ENCODE assay signal across 13 cellular contexts in genomic region chr6:52543729-52544324, GRCh38. TPM values are rescaled to one million over a fixed set of nuclear protein-coding genes. Genes with fewer than 3 reads are reported as not detected.
DNase-seq lines count a peak whose midpoint lies in the region; ATAC-seq, FAIRE-seq and TF ChIP-seq lines count a peak whose summit lies in the region.
"Had no signal": no experiment of that assay in that cellular context is flagged by ENCODE, and none has a peak within 500 bp of the region (broad histone marks: within the 10 kb centered on the region; RNA-seq: fewer than 3 reads in every experiment).

No MANE protein-coding gene starts in this region.

- peak overlapping the region in 2 of 4 donors; percentile 4 to 31 for H3K27ac ChIP-seq in body of pancreas
- H3K27ac ChIP-seq in keratinocyte (ENCODE audit: control insufficient read depth, insufficient read depth, low read length): no peak overlapping the region
- H3K27ac ChIP-seq in subcutaneous abdominal adipose tissue (ENCODE audit: low read depth, low read length): peak overlapping the region; percentile 20
- no peak overlapping the region for H3K27ac ChIP-seq in effector memory CD4-positive, alpha-beta T cell (ENCODE audit: insufficient read depth, low read length, poor library complexity, severe bottlenecking)
- H3K27ac ChIP-seq: foreskin keratinocyte had no signal

- peak; percentile 84 for DNase-seq in HT1080 (ENCODE audit: low read depth)
- DNase-seq in body of pancreas: no peak
- no peak for DNase-seq in keratinocyte (ENCODE audit: low read depth, low spot score)
- DNase-seq in SK-N-DZ (ENCODE audit: low spot score): no peak
- no peak for DNase-seq in stimulated activated CD4-positive, alpha-beta T cell treated with anti-CD3 and anti-CD28 coated beads, Interleukin-2, amount 100 ng/mL, for 24 hours
- DNase-seq in effector memory CD4-positive, alpha-beta T cell: no peak
- no peak for DNase-seq in NCI-H1930 (lab: John Stamatoyannopoulos, UW)
- DNase-seq: activated naive CD4-positive, alpha-beta T cell treated with anti-CD3 and anti-CD28 coated beads, Interleukin-2, amount 10 ng/mL, durations not matched to agents 7 days and 5 days; foreskin keratinocyte; NCI-H2081; nucleus accumbens had no signal

- H3K79me2 ChIP-seq in keratinocyte (ENCODE audit: control insufficient read depth, insufficient read depth, low read length): peaks cover 20% of the 10 kb centered on the region

- peak overlapping the region; percentile 11 for H3K4me2 ChIP-seq in keratinocyte (ENCODE audit: control insufficient read depth, extremely low read depth, insufficient read depth, low read depth, low read length)

- H3K9me1 ChIP-seq in keratinocyte (ENCODE audit: control insufficient read depth, extremely low read depth, insufficient read depth, low read length): no peaks in the 10 kb centered on the region

- H3K4me1 ChIP-seq in body of pancreas (peaks cover 52% of the 10 kb centered on the region), keratinocyte (ENCODE audit: control insufficient read depth, extremely low read depth, insufficient read depth, low read length) (peaks cover 41% of the 10 kb centered on the region), subcutaneous abdominal adipose tissue (ENCODE audit: control insufficient read depth in 5 of 5, insufficient read depth in 5 of 5, low read length in 5 of 5) (peaks cover 14 to 70% (median 64%) of the 10 kb centered on the region in 5 donors)
- H3K4me1 ChIP-seq in effector memory CD4-positive, alpha-beta T cell (ENCODE audit: control insufficient read depth, insufficient read depth, low read length, poor library complexity, severe bottlenecking): peaks cover under 1% of the 10 kb centered on the region

- FAIRE-seq in keratinocyte (lab: Jason Lieb, UNC): no peak
- FAIRE-seq: TTC549 had no signal

- 64 to 65% methylated on average over 7 of the region's 7 CpGs for WGBS in body of pancreas, 2 donors

- dilution Hi-C loops in keratinocyte (cut with MboI; ENCODE audit: extremely low pct_ligation_motif_present, low sequenced_read_pairs): no loop called here

- TF ChIP-seq POLR2A in body of pancreas (IDR thresholded peaks at IDR 0.05): no peak

- no peaks in the 10 kb centered on the region for H4K20me1 ChIP-seq in keratinocyte (ENCODE audit: control insufficient read depth, extremely low read depth, insufficient read depth, low read length)

- H3K9me3 ChIP-seq in body of pancreas (no peaks in the 10 kb centered on the region), keratinocyte (ENCODE audit: control insufficient read depth, low read depth, low read length) (no peaks in the 10 kb centered on the region), subcutaneous abdominal adipose tissue (ENCODE audit: control insufficient read depth in 5 of 5, low read length in 5 of 5) (no peaks in the 10 kb centered on the region)
- no peaks in the 10 kb centered on the region for H3K9me3 ChIP-seq in effector memory CD4-positive, alpha-beta T cell (ENCODE audit: control insufficient read depth, low read length)

- H3K27me3 ChIP-seq in body of pancreas: no peaks in the 10 kb centered on the region
- no peaks in the 10 kb centered on the region for H3K27me3 ChIP-seq in keratinocyte (ENCODE audit: control insufficient read depth, extremely low read depth, insufficient read depth, low read length)
- no peaks in the 10 kb centered on the region for H3K27me3 ChIP-seq in subcutaneous abdominal adipose tissue (ENCODE audit: control insufficient read depth in 5 of 5, insufficient read depth in 4 of 5, low read length in 5 of 5)
- H3K27me3 ChIP-seq in effector memory CD4-positive, alpha-beta T cell (replicated peaks; ENCODE audit: control insufficient read depth, insufficient read depth, low read length, poor library complexity, severe bottlenecking): no peaks in the 10 kb centered on the region
- H3K27me3 ChIP-seq: foreskin keratinocyte had no signal

- H3K9ac ChIP-seq in keratinocyte (ENCODE audit: control insufficient read depth, extremely low read depth, insufficient read depth, low read length): no peak overlapping the region
- no peak overlapping the region for H3K9ac ChIP-seq in subcutaneous abdominal adipose tissue (ENCODE audit: low read length in 5 of 5)

- intact Hi-C loops in body of pancreas (cut with DNase I): no loop called here

- H2AFZ ChIP-seq in keratinocyte (ENCODE audit: control insufficient read depth, low read length): no peak overlapping the region

- H3K4me3 ChIP-seq in body of pancreas: no peak overlapping the region
- no peak overlapping the region for H3K4me3 ChIP-seq in keratinocyte (ENCODE audit: control insufficient read depth in 2 of 3, extremely low read depth in 1 of 3, insufficient read depth in 2 of 3, low read depth in 1 of 3, low read length in 3 of 3)
- peak overlapping the region in 1 of 5 donors; percentile 29 for H3K4me3 ChIP-seq in subcutaneous abdominal adipose tissue (ENCODE audit: low read depth in 1 of 5, low read length in 5 of 5)
- H3K4me3 ChIP-seq in effector memory CD4-positive, alpha-beta T cell (ENCODE audit: insufficient read depth, low read depth, low read length, poor library complexity, severe bottlenecking): no peak overlapping the region

- peak; percentile 20 for ATAC-seq in body of pancreas

- no peak for TF ChIP-seq CTCF in body of pancreas (IDR thresholded peaks at IDR 0.05)
- no peak for TF ChIP-seq CTCF in keratinocyte (optimal IDR thresholded peaks at IDR 0.05 in 1 of 3, IDR thresholded peaks at IDR 0.05 in 1 of 3, conservative IDR thresholded peaks at IDR 0.05 in 1 of 3; ENCODE audit: extremely low read depth in 1 of 3, insufficient read depth in 2 of 3, low read length in 3 of 3)

- H3K36me3 ChIP-seq in body of pancreas (replicated peaks in 1 of 2; ENCODE audit: insufficient read depth in 1 of 2, low read depth in 2 of 2) (no peaks in the 10 kb centered on the region), keratinocyte (ENCODE audit: control insufficient read depth in 2 of 2, extremely low read depth in 1 of 2, insufficient read depth in 2 of 2, low read length in 2 of 2) (no peaks in the 10 kb centered on the region), subcutaneous abdominal adipose tissue (ENCODE audit: control insufficient read depth in 5 of 5, insufficient read depth in 5 of 5, low read length in 5 of 5) (no peaks in the 10 kb centered on the region)
- no peaks in the 10 kb centered on the region for H3K36me3 ChIP-seq in effector memory CD4-positive, alpha-beta T cell (ENCODE audit: control insufficient read depth, insufficient read depth, low read length)

RNA-seq across cellular contexts. Expression of gene TRAM2, which starts 33.0 kb away (rescaled TPM):
- 51.6 and 58.5 TPM in 2 replicates for total RNA-seq in HT1080 (2014; rRNA removed; shearing (Covaris generic))
- 47.8 and 54.4 TPM in 2 replicates for polyA plus RNA-seq in HT1080 (2015; cell fraction: cytosol; rRNA removed)
- 67.6 and 76.5 TPM in 2 replicates for polyA plus RNA-seq in HT1080 (2015; cell fraction: nucleus; rRNA removed)
- 1 to 10 TPM; 6.7 to 7.9 TPM for total RNA-seq in body of pancreas
- polyA plus RNA-seq in keratinocyte: 6.1 to 18.3 TPM (median 9.2 TPM) in 3 replicates
- 0.40 TPM for polyA plus RNA-seq in keratinocyte (2011; ENCODE audit: low read depth)
- polyA plus RNA-seq in keratinocyte (2011; cell fraction: cytosol; rRNA removed): 6.1 and 8.1 TPM in 2 replicates
- 17.6 and 18.8 TPM in 2 replicates for polyA plus RNA-seq in keratinocyte (2011; cell fraction: nucleus; rRNA removed)
- 1.2 and 14.8 TPM in 2 replicates for polyA plus RNA-seq in keratinocyte (2012; ENCODE audit: low replicate concordance)
- 10.9 to 28.9 TPM (median 14.5 TPM) in 3 replicates for polyA minus RNA-seq in keratinocyte
- polyA minus RNA-seq in keratinocyte (2011; cell fraction: cytosol; rRNA and poly(A)+ RNA removed): 6.7 TPM
- polyA minus RNA-seq in keratinocyte (2011; cell fraction: nucleus; rRNA and poly(A)+ RNA removed): 10.8 and 16.9 TPM in 2 replicates
- polyA plus RNA-seq in SK-N-DZ (2014; cell fraction: cytosol; rRNA removed): 3.9 and 4.3 TPM in 2 replicates
- polyA plus RNA-seq in SK-N-DZ (2014; cell fraction: nucleus; rRNA removed): 4.0 and 5.7 TPM in 2 replicates
